In genomic region chr1:233614743-233615521, GRCh38 we compare ENCODE assay signal across 8 cellular contexts. TPM values are rescaled to one million over a fixed set of nuclear protein-coding genes. Genes with fewer than 3 reads are reported as not detected.
DNase-seq lines count a peak whose midpoint lies in the region; ATAC-seq lines count a peak whose summit lies in the region.

No MANE protein-coding gene starts in this region.

- H3K9me3 Mint-ChIP-seq in T-helper 1 cell treated with Interleukin-12 subunit alpha and Interleukin-12 subunit beta and Interleukin-4 antibody, amounts not matched to agents 30 μg/mL and 1 μg/mL, for 36 hours: no peaks in the 10 kb centered on the region

- no peaks in the 10 kb centered on the region for H3K4me1 Mint-ChIP-seq in T-helper 1 cell treated with Interleukin-12 subunit alpha and Interleukin-12 subunit beta and Interleukin-4 antibody, amounts not matched to agents 30 μg/mL and 1 μg/mL, for 36 hours (ENCODE audit: low read depth)

- H3K36me3 Mint-ChIP-seq in T-helper 1 cell treated with Interleukin-12 subunit alpha and Interleukin-12 subunit beta and Interleukin-4 antibody, amounts not matched to agents 30 μg/mL and 1 μg/mL, for 36 hours (ENCODE audit: low read depth): no peaks in the 10 kb centered on the region

- ATAC-seq in GM21528 (IDR thresholded peaks at IDR 0.05; ENCODE audit: low FRiP score, unreplicated experiment) (peak; percentile 62), left cardiac atrium (peak in 1 of 2 donors; percentile 8), HG03196 (IDR thresholded peaks at IDR 0.05; ENCODE audit: unreplicated experiment) (no peak)

- DNase-seq in DMS53 (lab: John Stamatoyannopoulos, UW) (peak; percentile 72), left cardiac atrium (peak; percentile 24), superior temporal gyrus (ENCODE audit: extremely low spot score) (peak; percentile 51), hippocampal formation (lab: John Stamatoyannopoulos, UW) (no peak), germinal center (ENCODE audit: low spot score) (no peak)

- H3K27ac Mint-ChIP-seq in T-helper 1 cell treated with Interleukin-12 subunit alpha and Interleukin-12 subunit beta and Interleukin-4 antibody, amounts not matched to agents 30 μg/mL and 1 μg/mL, for 36 hours: peak overlapping the region; percentile 26

- intact Hi-C loops in left cardiac atrium (cut with DNase I): no loop called here

- peak overlapping the region; percentile 58 for H3K4me3 Mint-ChIP-seq in T-helper 1 cell treated with Interleukin-12 subunit alpha and Interleukin-12 subunit beta and Interleukin-4 antibody, amounts not matched to agents 30 μg/mL and 1 μg/mL, for 36 hours

- peaks cover 67% of the 10 kb centered on the region for H3K27me3 Mint-ChIP-seq in T-helper 1 cell treated with Interleukin-12 subunit alpha and Interleukin-12 subunit beta and Interleukin-4 antibody, amounts not matched to agents 30 μg/mL and 1 μg/mL, for 36 hours (ENCODE audit: low read depth)

RNA-seq across cellular contexts. Expression of gene KCNK1, which starts 1.0 kb away (rescaled TPM):
- total RNA-seq in left cardiac atrium: 10 to 100 TPM; 60.9 to 69.6 TPM

Comparison
In these comparisons a context has a peak if more than half of its experiments do, and no peak if none do; other contexts are left out.
1. DNase-seq: peak in DMS53 (single experiment), left cardiac atrium (single experiment) and superior temporal gyrus (single experiment); none in hippocampal formation (0 of 2) and germinal center (single experiment).